Comparison of ENCODE assay signal across 8 cellular contexts in the genomic region with DNA sequence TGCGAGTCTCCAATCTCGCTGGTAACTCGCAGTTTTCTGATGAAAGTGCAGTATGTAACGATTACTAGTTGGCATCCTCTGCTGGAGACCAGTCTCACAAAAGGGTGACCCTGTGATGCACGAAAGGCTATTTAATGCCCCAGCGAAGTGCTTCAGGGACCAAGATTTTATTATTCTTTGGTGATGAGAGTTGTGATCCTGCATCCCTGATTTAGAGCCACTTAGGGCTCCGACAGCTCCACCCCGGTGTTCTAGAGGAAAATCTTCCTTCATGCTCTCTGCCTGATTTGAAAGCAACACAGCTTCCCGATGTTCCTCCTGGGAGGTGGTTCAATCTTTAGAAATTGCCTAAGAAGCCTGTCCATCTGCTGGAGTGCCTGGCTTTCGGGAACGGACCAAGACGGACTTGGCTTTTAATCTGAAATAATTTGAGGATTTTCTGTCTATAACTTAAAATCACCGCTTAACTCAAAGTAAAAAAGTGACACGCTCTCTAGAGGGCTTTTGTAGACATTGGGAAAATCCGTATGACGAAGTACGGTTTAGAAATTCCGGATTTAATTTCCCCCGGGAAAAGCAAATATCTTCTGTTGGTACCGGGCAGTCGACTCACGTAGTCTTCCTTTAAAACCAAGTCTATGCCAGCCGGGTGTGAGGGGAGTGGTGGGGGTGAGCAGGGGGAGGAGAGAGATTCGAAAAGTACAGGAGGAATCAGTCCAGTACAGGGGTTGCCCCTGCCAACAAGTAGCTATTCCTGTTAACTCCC. TPM values are rescaled to one million over a fixed set of nuclear protein-coding genes. Genes with fewer than 3 reads are reported as not detected.
A peak's percentile ranks its signal among the peaks of the same experiment; 100 is the strongest.
DNase-seq lines count a peak whose midpoint lies in the region; ATAC-seq, FAIRE-seq and TF ChIP-seq lines count a peak whose summit lies in the region.

No MANE protein-coding gene starts in this region.

- no peak overlapping the region for H3K9ac ChIP-seq in KMS-11

- intact Hi-C loops in Caco-2 (cut with micrococcal nuclease; ENCODE audit: unreplicated experiment) (loop anchor here (1.0 to 10.0 kb wide), 5 partner anchors 73 to 769 kb away; no protein-coding TSS in a partner anchor), left ventricle myocardium inferior (cut with micrococcal nuclease) (no loop called here), psoas muscle (cut with DNase I) (no loop called here)

- BruUV-seq in Caco-2 (replicated peaks; lab: Mats Ljungman, UMichigan): no TSS peak

- H3K4me1 Mint-ChIP-seq in Caco-2 (ENCODE audit: low read depth, unreplicated experiment): peaks cover 21% of the 10 kb centered on the region
- peaks cover 43% of the 10 kb centered on the region for H3K4me1 Mint-ChIP-seq in activated naive CD4-positive, alpha-beta T cell treated with anti-CD3 and anti-CD28 coated beads, Interleukin-2, amount 50 U/mL, for 24 hours

- H3K27me3 ChIP-seq in Caco-2 (replicated peaks; ENCODE audit: control insufficient read depth, insufficient read depth, low read length) (peaks cover 4% of the 10 kb centered on the region; the same call in 1 of the 2 replicates), KMS-11 (ENCODE audit: insufficient read depth, low read depth) (peaks cover 5% of the 10 kb centered on the region; the same call in 1 of the 2 replicates), left ventricle myocardium inferior (ENCODE audit: low read depth) (no peaks in the 10 kb centered on the region), psoas muscle (ENCODE audit: insufficient read depth in 3 of 3, low read length in 2 of 3) (peaks cover 0 to 63% (median 8%) of the 10 kb centered on the region in 3 donors)

- H3K4me2 ChIP-seq in KMS-11: peak overlapping the region; percentile 82

- no peaks in the 10 kb centered on the region for H3K36me3 Mint-ChIP-seq in Caco-2 (ENCODE audit: insufficient read depth, unreplicated experiment)
- H3K36me3 Mint-ChIP-seq in activated naive CD4-positive, alpha-beta T cell treated with anti-CD3 and anti-CD28 coated beads, Interleukin-2, amount 50 U/mL, for 24 hours: no peaks in the 10 kb centered on the region

- H3K4me1 ChIP-seq in Caco-2: 0 out of 2 replicates have a peak, but pooled peaks cover 4% of the 10 kb centered on the region
- peaks cover 8% of the 10 kb centered on the region for H3K4me1 ChIP-seq in KMS-11 (ENCODE audit: low read depth, poor library complexity, severe bottlenecking)
- peaks cover 45% of the 10 kb centered on the region for H3K4me1 ChIP-seq in left ventricle myocardium inferior
- peaks cover 20% of the 10 kb centered on the region for H3K4me1 ChIP-seq in psoas muscle

- H3K9me3 Mint-ChIP-seq in Caco-2 (ENCODE audit: unreplicated experiment): no peaks in the 10 kb centered on the region
- no peaks in the 10 kb centered on the region for H3K9me3 Mint-ChIP-seq in activated naive CD4-positive, alpha-beta T cell treated with anti-CD3 and anti-CD28 coated beads, Interleukin-2, amount 50 U/mL, for 24 hours

- POLR2A ChIA-PET in Caco-2 (lab: Charles Lee): no interaction called here

- no peak for TF ChIP-seq POLR2A in GM12892 (IDR thresholded peaks at IDR 0.05; ENCODE audit: low read depth, low read length)

- ATAC-seq in psoas muscle (peak in 1 of 4 donors; percentile 2), GM18907 (IDR thresholded peaks at IDR 0.05; ENCODE audit: unreplicated experiment) (no peak)

- H3K36me3 ChIP-seq in Caco-2 (ENCODE audit: control insufficient read depth, insufficient read depth, low read length) (no peaks in the 10 kb centered on the region), KMS-11 (ENCODE audit: insufficient read depth) (no peaks in the 10 kb centered on the region), left ventricle myocardium inferior (no peaks in the 10 kb centered on the region), psoas muscle (ENCODE audit: insufficient read depth in 1 of 2, low read depth in 1 of 2) (no peaks in the 10 kb centered on the region)

- no peaks in the 10 kb centered on the region for H4K20me1 ChIP-seq in KMS-11 (ENCODE audit: insufficient read depth)

- H3K9me3 ChIP-seq in Caco-2 (no peaks in the 10 kb centered on the region), left ventricle myocardium inferior (replicated peaks) (no peaks in the 10 kb centered on the region), psoas muscle (no peaks in the 10 kb centered on the region)

- WGBS in psoas muscle, 3 donors: 3 to 5% (median 4%) methylated on average over 24 of the region's 24 CpGs

- H3K27ac ChIP-seq in KMS-11: no peak overlapping the region
- peak overlapping the region; percentile 32 for H3K27ac ChIP-seq in left ventricle myocardium inferior (replicated peaks)
- no peak overlapping the region for H3K27ac ChIP-seq in psoas muscle

- DNase-seq in Caco-2: no peak
- no peak for DNase-seq in left ventricle myocardium inferior
- no peak for DNase-seq in psoas muscle
- no peak for DNase-seq in OCI-M1 (lab: John Stamatoyannopoulos, UW)
- no peak for DNase-seq in GM12892 (ENCODE audit: insufficient read length)

- H3K27me3 Mint-ChIP-seq in Caco-2 (ENCODE audit: insufficient read depth, unreplicated experiment): peaks cover 26% of the 10 kb centered on the region
- peaks cover 13% of the 10 kb centered on the region for H3K27me3 Mint-ChIP-seq in activated naive CD4-positive, alpha-beta T cell treated with anti-CD3 and anti-CD28 coated beads, Interleukin-2, amount 50 U/mL, for 24 hours

- TF ChIP-seq CTCF in Caco-2 (IDR thresholded peaks at IDR 0.05; ENCODE audit: insufficient read depth in 1 of 2, low read depth in 1 of 2, low read length in 1 of 2, severe bottlenecking in 1 of 2, unreplicated experiment in 1 of 2) (no peak), KMS-11 (conservative IDR thresholded peaks at IDR 0.05; ENCODE audit: low read depth, low read length) (no peak), left ventricle myocardium inferior (IDR thresholded peaks at IDR 0.05; ENCODE audit: borderline replicate concordance) (no peak), psoas muscle (IDR thresholded peaks at IDR 0.05) (no peak)

- no peaks in the 10 kb centered on the region for H3K79me2 ChIP-seq in KMS-11 (ENCODE audit: insufficient read depth, low read depth)

- CTCF ChIA-PET in Caco-2 (lab: Charles Lee): no interaction called here

- H3K4me3 Mint-ChIP-seq in Caco-2 (ENCODE audit: unreplicated experiment): peak overlapping the region; percentile 73
- H3K4me3 Mint-ChIP-seq in activated naive CD4-positive, alpha-beta T cell treated with anti-CD3 and anti-CD28 coated beads, Interleukin-2, amount 50 U/mL, for 24 hours: peak overlapping the region; percentile 94

- no peak overlapping the region for H3K27ac Mint-ChIP-seq in Caco-2 (ENCODE audit: unreplicated experiment)
- H3K27ac Mint-ChIP-seq in activated naive CD4-positive, alpha-beta T cell treated with anti-CD3 and anti-CD28 coated beads, Interleukin-2, amount 50 U/mL, for 24 hours: no peak overlapping the region

- FAIRE-seq in GM12892 (lab: Jason Lieb, UNC): no peak

- peak overlapping the region; percentile 89; the same call in 1 of the 2 replicates for H2AFZ ChIP-seq in KMS-11 (ENCODE audit: low read depth)

- H3K4me3 ChIP-seq in Caco-2 (ENCODE audit: low read depth, low read length) (no peak overlapping the region; the same call in 1 of the 2 replicates), KMS-11 (IDR thresholded peaks at IDR 0.05; ENCODE audit: insufficient read depth, low read depth, low read length) (no peak overlapping the region), left ventricle myocardium inferior (peak overlapping the region; percentile 72), psoas muscle (peak overlapping the region; percentile 73)

RNA-seq across cellular contexts. Expression of a gene that starts 1.0 kb away (rescaled TPM):
- total RNA-seq in Caco-2 (2022): 0.41 and 0.46 TPM in 2 replicates
- 3.7 TPM for total RNA-seq in left ventricle myocardium inferior
- total RNA-seq in psoas muscle: 1 to 10 TPM in 3 of 4 donors, under 1 TPM in 1; 0.42 to 1.5 (median 1.2) TPM
- under 1 TPM; 0.44 to 0.70 (median 0.48) TPM for polyA plus RNA-seq in psoas muscle
- polyA plus RNA-seq in GM12892 (2012; ENCODE audit: missing spikeins): 29.3 TPM

Comparison
In these comparisons a context has a peak if more than half of its experiments do, and no peak if none do; other contexts are left out.
1. H3K4me3 ChIP-seq: peak in left ventricle myocardium inferior (single experiment) and psoas muscle (single experiment); none in Caco-2 (single experiment) and KMS-11 (single experiment).